8 cellular contexts compared by ENCODE assay signal in genomic region chr4:1578968-1579833, GRCh38.
DNase-seq lines count a peak whose midpoint lies in the region; ATAC-seq and TF ChIP-seq lines count a peak whose summit lies in the region.

No MANE protein-coding gene starts in this region.

- H3K9me3 ChIP-seq in liver (ENCODE audit: control insufficient read depth in 4 of 4, low read length in 3 of 4), result no peaks in the 10 kb centered on the region

- H3K27ac ChIP-seq in coronary artery, result peak overlapping the region; percentile 38 to 93
- peak overlapping the region; percentile 63 to 72 for H3K27ac ChIP-seq in liver (ENCODE audit: low read depth in 1 of 2, low read length in 2 of 2)

- 16% methylated on average over 90 of the region's 90 CpGs for WGBS in liver

- H3K36me3 ChIP-seq in liver (ENCODE audit: control insufficient read depth in 4 of 4, insufficient read depth in 3 of 4, low read depth in 1 of 4, low read length in 3 of 4), result no peaks in the 10 kb centered on the region

- CTCF ChIA-PET in GM10248 (lab: Yijun Ruan, JAX), result no interaction called here

- POLR2A ChIA-PET in GM10248 (lab: Yijun Ruan, JAX), result no interaction called here

- peak overlapping the region in 1 of 2 donors; percentile 6 for H3K9ac ChIP-seq in liver (ENCODE audit: low read depth in 1 of 2, low read length in 2 of 2)

- ATAC-seq in GM18907 (IDR thresholded peaks at IDR 0.05; ENCODE audit: unreplicated experiment), result no peak

- DNase-seq in GM10248 (ENCODE audit: extremely low spot score) (peak; percentile 78), LNCaP clone FGC (ENCODE audit: low read depth) (no peak), coronary artery (ENCODE audit: low spot score) (peak; percentile 89), NCI-H510A (lab: John Stamatoyannopoulos, UW) (no peak)
- DNase-seq in activated CD4-positive, alpha-beta T cell treated with anti-CD3 and anti-CD28 coated beads for 4 hours, result peak; percentile 70 to 77
- DNase-seq in stimulated activated CD4-positive, alpha-beta T cell treated with anti-CD3 and anti-CD28 coated beads, TNF-alpha, amount 100 ng/mL, for 24 hours (ENCODE audit: low read depth in 3 of 3), result peak; percentile 38 to 71 (median 49)

- H3K4me1 ChIP-seq in liver (ENCODE audit: control insufficient read depth in 4 of 4, insufficient read depth in 4 of 4, low read length in 3 of 4), result peaks cover 2 to 19% (median 13%) of the 10 kb centered on the region in 4 donors

- peaks cover 0 to 2% (median 0%) of the 10 kb centered on the region in 4 donors for H3K27me3 ChIP-seq in liver (ENCODE audit: control insufficient read depth in 4 of 4, insufficient read depth in 4 of 4, low read length in 3 of 4)

- TF ChIP-seq RAD21 in liver (IDR thresholded peaks at IDR 0.05), result no peak

- TF ChIP-seq CTCF in GM10248 (IDR thresholded peaks at IDR 0.05; ENCODE audit: control extremely low read depth, extremely low read depth, low read depth, missing control alignments) (peak; percentile 65), LNCaP clone FGC (IDR thresholded peaks at IDR 0.05; ENCODE audit: control insufficient read depth, extremely low read depth, insufficient read depth) (peak; percentile 68), coronary artery (IDR thresholded peaks at IDR 0.05) (peak; percentile 79), liver (IDR thresholded peaks at IDR 0.05; ENCODE audit: low read depth, low read length, missing input control) (peak; percentile 25)

- H3K4me3 ChIP-seq in LNCaP clone FGC (ENCODE audit: low read depth, low read length) (peak overlapping the region; percentile 34), coronary artery (peak overlapping the region; percentile 93), liver (ENCODE audit: low read depth in 1 of 3, low read length in 3 of 3) (peak overlapping the region; percentile 11 to 57 (median 35))

TF ChIP-seq in liver, 16 proteins besides CTCF, POLR2A, EP300 and RAD21:
- no peak for TF ChIP-seq EGR1 (IDR thresholded peaks at IDR 0.05; ENCODE audit: low read depth in 2 of 2)
- TF ChIP-seq REST (IDR thresholded peaks at IDR 0.05), result no peak

Comparison
In these comparisons a context has a peak if more than half of its experiments do, and no peak if none do; other contexts are left out.
1. DNase-seq: peak in GM10248 (single experiment), activated CD4-positive, alpha-beta T cell treated with anti-CD3 and anti-CD28 coated beads for 4 hours (2 of 2), coronary artery (single experiment) and stimulated activated CD4-positive, alpha-beta T cell treated with anti-CD3 and anti-CD28 coated beads, TNF-alpha, amount 100 ng/mL, for 24 hours (3 of 3); none in LNCaP clone FGC (single experiment) and NCI-H510A (single experiment).
2. CTCF ChIP-seq: peak in every context shown above with its lines; median percentile 79 in coronary artery; 68 in LNCaP clone FGC; 65 in GM10248; 25 in liver.
3. H3K4me3 ChIP-seq: peak in every context shown above with its lines; median percentile 93 in coronary artery; 35 in liver; 34 in LNCaP clone FGC.